In genomic region chr11:83060965-83061364, GRCh38 we compare ENCODE assay signal across 16 cellular contexts.
"Had no signal": no experiment of that assay in that cellular context is flagged by ENCODE, and none has a peak within 500 bp of the region (broad histone marks: within the 10 kb centered on the region; RNA-seq: fewer than 3 reads in every experiment).

No MANE protein-coding gene starts in this region.

- H3K9me3 Mint-ChIP-seq: activated naive CD4-positive, alpha-beta T cell treated with anti-CD3 and anti-CD28 coated beads, Interleukin-2, amount 50 U/mL, for 24 hours; T-cell had no signal

- DNase-seq: activated CD4-positive, alpha-beta T cell treated with anti-CD3 and anti-CD28 coated beads, Interleukin-2, amount 50 U/mL, for 48 hours; activated T-cell treated with anti-CD3 and anti-CD28 coated beads, Interleukin-2, amount 50 U/mL, for 1 hour; amygdala; cortex of kidney; effector CD8-positive, alpha-beta T cell; foreskin fibroblast; hippocampal formation; kidney; left ventricle myocardium inferior; pancreas; substantia nigra; T-cell; uterus had no signal

- H3K27ac Mint-ChIP-seq: activated naive CD4-positive, alpha-beta T cell treated with anti-CD3 and anti-CD28 coated beads, Interleukin-2, amount 50 U/mL, for 24 hours; stimulated activated memory B cell treated with anti-CD40 and anti-IgM and Interleukin-4, amounts not matched to agents 10 μg/mL and 1 μg/mL and 100 μg/mL, for 72 hours had no signal

- H3K4me1 ChIP-seq: uterus had no signal

- H3K27ac ChIP-seq: left ventricle myocardium inferior, pancreas, tibial nerve, uterus had no signal

- H3K4me3 ChIP-seq: left ventricle myocardium inferior, pancreas, tibial nerve, uterus had no signal

- H3K9me3 ChIP-seq: left ventricle myocardium inferior, pancreas, tibial nerve, uterus had no signal

- H3K36me3 ChIP-seq: left ventricle myocardium inferior, pancreas, tibial nerve, uterus had no signal

- H3K27me3 Mint-ChIP-seq: activated naive CD4-positive, alpha-beta T cell treated with anti-CD3 and anti-CD28 coated beads, Interleukin-2, amount 50 U/mL, for 24 hours; stimulated activated memory B cell treated with anti-CD40 and anti-IgM and Interleukin-4, amounts not matched to agents 10 μg/mL and 1 μg/mL and 100 μg/mL, for 72 hours; T-cell had no signal

- ATAC-seq: pancreas; stimulated activated memory B cell treated with anti-CD40 and anti-IgM and Interleukin-4, amounts not matched to agents 10 μg/mL and 1 μg/mL and 100 μg/mL, for 72 hours; T-cell had no signal
